Comparison of ENCODE assay signal across 17 cellular contexts in the genomic region with DNA sequence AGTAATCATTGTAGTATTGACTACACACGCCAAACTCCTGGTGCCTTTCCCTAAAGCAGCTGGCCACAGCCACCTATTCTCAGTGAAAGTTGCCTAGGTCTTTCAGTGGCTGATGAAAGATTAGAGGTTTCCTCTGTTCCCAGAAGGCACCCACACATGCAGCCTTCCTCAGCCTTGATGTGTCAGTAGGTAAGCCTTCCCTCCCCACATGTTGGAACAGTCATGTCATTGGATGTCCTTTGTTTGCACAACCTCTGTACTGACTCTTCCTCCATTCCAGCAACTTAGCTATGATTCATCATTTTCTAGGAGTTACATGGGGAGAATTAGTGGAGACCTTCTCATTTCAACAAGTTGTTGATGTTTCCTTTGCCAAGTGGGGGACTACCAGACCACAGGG.
DNase-seq lines count a peak whose midpoint lies in the region; ATAC-seq and TF ChIP-seq lines count a peak whose summit lies in the region.
"Had no signal": no experiment of that assay in that cellular context is flagged by ENCODE, and none has a peak within 500 bp of the region (broad histone marks: within the 10 kb centered on the region; RNA-seq: fewer than 3 reads in every experiment).

No MANE protein-coding gene starts in this region.

- H3K27ac ChIP-seq in IMR-90 (ENCODE audit: insufficient read depth, low read length) (no peak overlapping the region), foreskin keratinocyte (no peak overlapping the region)
- H3K27ac ChIP-seq: dorsolateral prefrontal cortex, uterus had no signal

- no peaks in the 10 kb centered on the region for H3K9me3 Mint-ChIP-seq in Calu3 (ENCODE audit: low read depth, unreplicated experiment)
- H3K9me3 Mint-ChIP-seq: activated naive CD4-positive, alpha-beta T cell treated with anti-CD3 and anti-CD28 coated beads, Interleukin-2, amount 10 ng/mL, durations not matched to agents 7 days and 5 days; GM23338; naive thymus-derived CD4-positive, alpha-beta T cell had no signal

- no peak overlapping the region for H3K14ac ChIP-seq in IMR-90 (replicated peaks; ENCODE audit: low read depth, low read length)

- TF ChIP-seq CTCF in Calu3 (IDR thresholded peaks at IDR 0.05; ENCODE audit: unreplicated experiment), result no peak
- TF ChIP-seq CTCF in IMR-90 (conservative IDR thresholded peaks at IDR 0.05; ENCODE audit: low read depth, low read length), result no peak
- no peak for TF ChIP-seq CTCF in astrocyte of the cerebellum (IDR thresholded peaks at IDR 0.05; ENCODE audit: low read depth, low read length, missing control alignments)
- TF ChIP-seq CTCF in foreskin keratinocyte (conservative IDR thresholded peaks at IDR 0.05), result no peak

- dilution Hi-C loops in IMR-90 (cut with HindIII; ENCODE audit: low sequenced_read_pairs, unreplicated experiment), result no loop called here

- H3K4me1 Mint-ChIP-seq in Calu3 (ENCODE audit: low read depth, unreplicated experiment), result peaks cover 31% of the 10 kb centered on the region

- H2AK5ac ChIP-seq in IMR-90 (ENCODE audit: low read depth, low read length), result no peak overlapping the region

- no peak overlapping the region for H3K4me3 Mint-ChIP-seq in Calu3 (ENCODE audit: low read depth, unreplicated experiment)
- H3K4me3 Mint-ChIP-seq: activated naive CD4-positive, alpha-beta T cell treated with anti-CD3 and anti-CD28 coated beads, Interleukin-2, amount 10 ng/mL, durations not matched to agents 7 days and 5 days; GM23338; naive thymus-derived CD4-positive, alpha-beta T cell had no signal

- H3K4me1 ChIP-seq in IMR-90 (ENCODE audit: control insufficient read depth, insufficient read depth, low read length) (no peaks in the 10 kb centered on the region), foreskin keratinocyte (no peaks in the 10 kb centered on the region)
- H3K4me1 ChIP-seq: uterus had no signal

- WGBS in IMR-90 (ENCODE audit: extremely low coverage in 2 of 2, insufficient read length in 1 of 2), 2 experiments, result no CpG with 5 or more reads among the region's 1 CpG

- no peaks in the 10 kb centered on the region for H3K36me3 ChIP-seq in IMR-90 (ENCODE audit: control insufficient read depth, insufficient read depth, low read length)
- H3K36me3 ChIP-seq: uterus had no signal

- H3K9me3 ChIP-seq in IMR-90 (ENCODE audit: control insufficient read depth, insufficient read depth, low read length), result 0 out of 2 replicates have a peak, but pooled peaks cover 2% of the 10 kb centered on the region
- H3K9me3 ChIP-seq: uterus had no signal

- H4K5ac ChIP-seq in IMR-90 (ENCODE audit: low read depth, low read length), result no peak overlapping the region

- H3K36me3 Mint-ChIP-seq in Calu3 (ENCODE audit: insufficient read depth, unreplicated experiment), result peaks cover 5% of the 10 kb centered on the region
- H3K36me3 Mint-ChIP-seq: activated naive CD4-positive, alpha-beta T cell treated with anti-CD3 and anti-CD28 coated beads, Interleukin-2, amount 10 ng/mL, durations not matched to agents 7 days and 5 days; naive thymus-derived CD4-positive, alpha-beta T cell had no signal

- no peaks in the 10 kb centered on the region for H3K9me1 ChIP-seq in IMR-90 (ENCODE audit: insufficient read depth, low read length)

- intact Hi-C loops in Calu3 (cut with micrococcal nuclease; ENCODE audit: unreplicated experiment) (no loop called here), IMR-90 (cut with micrococcal nuclease) (no loop called here)

- DNase-seq in Calu3 (peak; percentile 3), IMR-90 (peak; percentile 6), astrocyte of the cerebellum (ENCODE audit: low read depth) (peak; percentile 11), foreskin keratinocyte (peak; percentile 9 to 41), SW480 (ENCODE audit: low spot score) (no peak), NCI-H146 (lab: John Stamatoyannopoulos, UW) (no peak)
- DNase-seq in stimulated activated naive CD4-positive, alpha-beta T cell treated with Interleukin-2 at 50 U/mL for 16 hours (lab: John Stamatoyannopoulos, UW), result no peak
- DNase-seq: activated naive CD4-positive, alpha-beta T cell treated with anti-CD3 and anti-CD28 coated beads, Interleukin-2, amount 10 ng/mL, durations not matched to agents 7 days and 5 days; activated T-cell treated with anti-CD3 and anti-CD28 coated beads for 4 hours; dorsolateral prefrontal cortex; naive thymus-derived CD4-positive, alpha-beta T cell; stimulated activated CD4-positive, alpha-beta T cell treated with anti-CD3 and anti-CD28 coated beads, Interleukin-2, amount 100 ng/mL, for 48 hours; substantia nigra; uterus had no signal

- TF ChIP-seq POLR2A in IMR-90 (IDR thresholded peaks at IDR 0.05; ENCODE audit: low read depth, low read length), result no peak

- no peak for TF ChIP-seq RAD21 in IMR-90 (IDR thresholded peaks at IDR 0.05; ENCODE audit: low read length)

- H2BK15ac ChIP-seq in IMR-90 (ENCODE audit: low read depth, low read length), result no peak overlapping the region

- H4K20me1 ChIP-seq in IMR-90 (ENCODE audit: insufficient read depth, low read length), result no peaks in the 10 kb centered on the region

- H2AFZ ChIP-seq in IMR-90 (replicated peaks; ENCODE audit: low read length, poor library complexity), result no peak overlapping the region
- H2AFZ ChIP-seq: GM23338 had no signal

- no peak overlapping the region for H4K91ac ChIP-seq in IMR-90 (ENCODE audit: insufficient read depth, low read depth, low read length)

- H3K4ac ChIP-seq in IMR-90 (ENCODE audit: low read depth, low read length), result no peak overlapping the region

- no peak overlapping the region for H3K9ac ChIP-seq in IMR-90 (ENCODE audit: low read depth, low read length)

- CTCF ChIA-PET in Calu3 (lab: Charles Lee) (no interaction called here), IMR-90 (lab: Yijun Ruan, JAX) (no interaction called here)

- H3K27ac Mint-ChIP-seq in Calu3 (ENCODE audit: unreplicated experiment), result peak overlapping the region; percentile 38
- H3K27ac Mint-ChIP-seq: activated naive CD4-positive, alpha-beta T cell treated with anti-CD3 and anti-CD28 coated beads, Interleukin-2, amount 10 ng/mL, durations not matched to agents 7 days and 5 days; GM23338; naive thymus-derived CD4-positive, alpha-beta T cell had no signal

- no peaks in the 10 kb centered on the region for H3K27me3 ChIP-seq in IMR-90 (ENCODE audit: control insufficient read depth, insufficient read depth, low read length)
- no peaks in the 10 kb centered on the region for H3K27me3 ChIP-seq in foreskin keratinocyte
- H3K27me3 ChIP-seq: dorsolateral prefrontal cortex, uterus had no signal

- BruUV-seq in Calu3 (replicated peaks; lab: Mats Ljungman, UMichigan) (no TSS peak), IMR-90 (replicated peaks; lab: Mats Ljungman, UMichigan) (no TSS peak)

- H3K56ac ChIP-seq in IMR-90 (ENCODE audit: extremely low read depth, insufficient read depth, low read length), result no peak overlapping the region

- in situ Hi-C loops in IMR-90 (cut with MboI; ENCODE audit: low sequenced_read_pairs) (no loop called here), astrocyte of the cerebellum (cut with HindIII; ENCODE audit: low sequenced_read_pairs) (no loop called here)

- ATAC-seq in IMR-90 (ENCODE audit: low read depth), result no peak
- ATAC-seq in foreskin keratinocyte, result peak; percentile 86
- ATAC-seq in GM21825 (IDR thresholded peaks at IDR 0.05; ENCODE audit: unreplicated experiment), result no peak
- ATAC-seq: esophagus mucosa; GM23338; naive thymus-derived CD4-positive, alpha-beta T cell had no signal

- POLR2A ChIA-PET in IMR-90 (lab: Charles Lee; ENCODE audit: unreplicated experiment), result no interaction called here

- no peak overlapping the region for H4K8ac ChIP-seq in IMR-90 (ENCODE audit: low read depth in 2 of 2, low read length in 2 of 2)

- no peak overlapping the region for H3K18ac ChIP-seq in IMR-90 (ENCODE audit: low read depth, low read length)

- H2AK9ac ChIP-seq in IMR-90 (replicated peaks; ENCODE audit: low read depth, low read length, poor library complexity), result no peak overlapping the region

- no peaks in the 10 kb centered on the region for H3K27me3 Mint-ChIP-seq in Calu3 (ENCODE audit: unreplicated experiment)
- H3K27me3 Mint-ChIP-seq: activated naive CD4-positive, alpha-beta T cell treated with anti-CD3 and anti-CD28 coated beads, Interleukin-2, amount 10 ng/mL, durations not matched to agents 7 days and 5 days had no signal

- H2BK20ac ChIP-seq in IMR-90 (ENCODE audit: low read depth, low read length), result no peak overlapping the region

- H3K4me2 ChIP-seq in IMR-90 (ENCODE audit: low read depth, low read length), result no peak overlapping the region
- H3K4me2 ChIP-seq: GM23338 had no signal

- no peak overlapping the region for H2BK120ac ChIP-seq in IMR-90 (ENCODE audit: low read depth, low read length)

- no peak overlapping the region for H2BK5ac ChIP-seq in IMR-90 (ENCODE audit: low read depth, low read length, poor library complexity, severe bottlenecking)

- no peak overlapping the region for H3K23ac ChIP-seq in IMR-90 (ENCODE audit: low read depth, low read length)

- H3K4me3 ChIP-seq in IMR-90 (ENCODE audit: insufficient read depth, low read depth, low read length) (no peak overlapping the region), astrocyte of the cerebellum (ENCODE audit: low read depth, low read length) (no peak overlapping the region)
- H3K4me3 ChIP-seq: dorsolateral prefrontal cortex, GM23338, uterus had no signal

- H3K79me1 ChIP-seq in IMR-90 (ENCODE audit: low read depth in 1 of 2, low read length in 2 of 2), result no peaks in the 10 kb centered on the region

TF ChIP-seq in IMR-90, 13 proteins besides CTCF, POLR2A, EP300 and RAD21 (continues in another document):
- TF ChIP-seq CHD1 (IDR thresholded peaks at IDR 0.05; ENCODE audit: low read depth, low read length) (no peak), RFX5 (IDR thresholded peaks at IDR 0.05; ENCODE audit: low read depth, low read length) (no peak), NFE2L2 (IDR thresholded peaks at IDR 0.05; ENCODE audit: low read depth, low read length) (no peak), MAFK (IDR thresholded peaks at IDR 0.05; ENCODE audit: low read depth, low read length) (no peak), MXI1 (IDR thresholded peaks at IDR 0.05; ENCODE audit: borderline replicate concordance, low read depth, low read length) (no peak), SMC3 (IDR thresholded peaks at IDR 0.05; ENCODE audit: low read depth, low read length) (no peak), FOS (IDR thresholded peaks at IDR 0.05; ENCODE audit: low read depth, low read length) (no peak), BHLHE40 (IDR thresholded peaks at IDR 0.05; ENCODE audit: low read depth, low read length) (no peak), RCOR1 (IDR thresholded peaks at IDR 0.05; ENCODE audit: insufficient replicate concordance, low read length) (no peak), MAZ (IDR thresholded peaks at IDR 0.05; ENCODE audit: borderline replicate concordance, low read depth, low read length) (no peak)

Comparison
In these comparisons a context has a peak if more than half of its experiments do, and no peak if none do; other contexts are left out.
1. DNase-seq: peak in Calu3 (single experiment), IMR-90 (single experiment), astrocyte of the cerebellum (single experiment) and foreskin keratinocyte (2 of 2); none in stimulated activated naive CD4-positive, alpha-beta T cell treated with Interleukin-2 at 50 U/mL for 16 hours (single experiment), SW480 (single experiment) and NCI-H146 (single experiment).